15 cellular contexts compared by ENCODE assay signal in genomic region chr14:76968621-76969063, GRCh38.
A peak's percentile ranks its signal among the peaks of the same experiment; 100 is the strongest.
DNase-seq lines count a peak whose midpoint lies in the region; ATAC-seq lines count a peak whose summit lies in the region.
"Had no signal": no experiment of that assay in that cellular context is flagged by ENCODE, and none has a peak within 500 bp of the region (broad histone marks: within the 10 kb centered on the region; RNA-seq: fewer than 3 reads in every experiment).

No MANE protein-coding gene starts in this region.

- H3K9me3 ChIP-seq in HUES48 (ENCODE audit: control insufficient read depth, insufficient read depth, low read length) = no peaks in the 10 kb centered on the region
- H3K9me3 ChIP-seq in NT2/D1 (ENCODE audit: insufficient read depth, low read length) = no peaks in the 10 kb centered on the region
- H3K9me3 ChIP-seq: upper lobe of right lung had no signal

- H3K36me3 ChIP-seq in HUES48 (ENCODE audit: control insufficient read depth, insufficient read depth, low read length) (no peaks in the 10 kb centered on the region), NT2/D1 (ENCODE audit: insufficient read depth, insufficient read length, low read length) (no peaks in the 10 kb centered on the region)
- H3K36me3 ChIP-seq: upper lobe of right lung had no signal

- no peak for ATAC-seq in stimulated activated naive CD8-positive, alpha-beta T cell treated with anti-CD3 and anti-CD28 coated beads, Interleukin-15, Interleukin-2, amounts not matched to agents 100 U/mL and 50 U/mL, for 24 hours
- ATAC-seq: activated naive CD4-positive, alpha-beta T cell treated with anti-CD3 and anti-CD28 coated beads, Interleukin-2, amount 50 U/mL, for 72 hours; effector memory CD8-positive, alpha-beta T cell; upper lobe of right lung had no signal

- H3K27me3 ChIP-seq in HUES48 (ENCODE audit: control insufficient read depth, insufficient read depth, low read length) (no peaks in the 10 kb centered on the region), NT2/D1 (ENCODE audit: insufficient read depth, insufficient read length) (peaks cover 3% of the 10 kb centered on the region)
- H3K27me3 ChIP-seq: upper lobe of right lung had no signal

- H3K4me3 ChIP-seq in HUES48 (ENCODE audit: low read depth, low read length) (no peak overlapping the region), NT2/D1 (ENCODE audit: insufficient read length, low read depth) (no peak overlapping the region)
- H3K4me3 ChIP-seq: upper lobe of right lung had no signal

- no peak overlapping the region for H3K9ac ChIP-seq in HUES48 (ENCODE audit: low read depth, low read length)
- H3K9ac ChIP-seq in NT2/D1 (ENCODE audit: insufficient read length, low read depth) = no peak overlapping the region

- peak overlapping the region; percentile 73 for H3K27ac ChIP-seq in HUES48 (ENCODE audit: low read depth, low read length)
- H3K27ac ChIP-seq: upper lobe of right lung had no signal

- DNase-seq in COR-L47 (lab: John Stamatoyannopoulos, UW) (peak; percentile 33), NT2/D1 (ENCODE audit: low read depth, low spot score) (peak; percentile 85), islet precursor cell (peak; percentile 74), T-helper 9 cell (no peak), NCI-H82 (lab: John Stamatoyannopoulos, UW) (no peak), OCI-M1 (lab: John Stamatoyannopoulos, UW) (no peak)
- no peak for DNase-seq in stimulated activated naive CD8-positive, alpha-beta T cell treated with anti-CD3 and anti-CD28 coated beads, Interleukin-15, Interleukin-2, amounts not matched to agents 100 U/mL and 50 U/mL, for 24 hours
- DNase-seq: caudate nucleus; effector memory CD8-positive, alpha-beta T cell; foreskin melanocyte; NCI-H524; stimulated activated CD4-positive, alpha-beta T cell treated with anti-CD3 and anti-CD28 coated beads, Interleukin-4, amount 100 ng/mL, for 24 hours; upper lobe of right lung had no signal

- peaks cover 17% of the 10 kb centered on the region for H3K4me1 ChIP-seq in HUES48 (ENCODE audit: control insufficient read depth, insufficient read depth, low read length)
- peaks cover 19% of the 10 kb centered on the region for H3K4me1 ChIP-seq in NT2/D1 (ENCODE audit: insufficient read depth, insufficient read length)
- H3K4me1 ChIP-seq: upper lobe of right lung had no signal

Comparison
In these comparisons a context has a peak if more than half of its experiments do, and no peak if none do; other contexts are left out.
1. DNase-seq: peak in COR-L47 (single experiment), NT2/D1 (single experiment) and islet precursor cell (single experiment); none in T-helper 9 cell (single experiment), NCI-H82 (single experiment), stimulated activated naive CD8-positive, alpha-beta T cell treated with anti-CD3 and anti-CD28 coated beads, Interleukin-15, Interleukin-2, amounts not matched to agents 100 U/mL and 50 U/mL, for 24 hours (single experiment) and OCI-M1 (single experiment).